ENCODE assay signal across 23 cellular contexts in genomic region chr3:185405243-185405642, GRCh38.
"Had no signal": no experiment of that assay in that cellular context is flagged by ENCODE, and none has a peak within 500 bp of the region (broad histone marks: within the 10 kb centered on the region; RNA-seq: fewer than 3 reads in every experiment).

No MANE protein-coding gene starts in this region.

- H3K4me3 ChIP-seq: cardiac muscle cell, colonic mucosa, heart left ventricle, left ventricle myocardium inferior, right lobe of liver, thyroid gland, upper lobe of left lung, vagina had no signal

- H3K9me3 Mint-ChIP-seq: activated naive CD4-positive, alpha-beta T cell treated with anti-CD3 and anti-CD28 coated beads, Interleukin-2, amount 50 U/mL, for 24 hours; activated naive CD8-positive, alpha-beta T cell treated with anti-CD3 and anti-CD28 coated beads, Interleukin-2, amount 50 U/mL, for 24 hours; activated T-helper 2 cell treated with anti-CD3 and anti-CD28 coated beads, Interferon-gamma antibody, Interleukin-2, Interleukin-4, amounts not matched to agents 10 μg/mL and 5 μg/mL and 100 μg/mL, durations not matched to agents 14 hours and 24 hours and 36 hours; T-cell had no signal

- DNase-seq: activated CD4-positive, alpha-beta T cell treated with anti-CD3 and anti-CD28 coated beads for 36 hours; activated CD4-positive, CD25-positive, alpha-beta regulatory T cell; activated CD8-positive, alpha-beta memory T cell treated with anti-CD3 and anti-CD28 coated beads, Interleukin-2, amount 10 ng/mL, durations not matched to agents 7 days and 5 days; activated CD8-positive, alpha-beta T cell treated with anti-CD3 and anti-CD28 coated beads, Interleukin-2, amount 10 ng/mL, durations not matched to agents 7 days and 5 days; activated naive CD8-positive, alpha-beta T cell treated with anti-CD3 and anti-CD28 coated beads, Interleukin-2, amount 50 U/mL, for 24 hours; activated T-cell treated with anti-CD3 and anti-CD28 coated beads, Interleukin-2, amount 50 U/mL, for 48 hours; cerebellar nuclear complex; colonic mucosa; effector memory CD4-positive, alpha-beta T cell; heart left ventricle; left ventricle myocardium inferior; nephron progenitor cell; right lobe of liver; stimulated activated CD4-positive, alpha-beta T cell treated with anti-CD3 and anti-CD28 coated beads, Interleukin-4, amount 100 ng/mL, for 1 hour; stimulated activated naive CD8-positive, alpha-beta T cell treated with anti-CD3 and anti-CD28 coated beads, Interleukin-15, Interleukin-2, amounts not matched to agents 100 U/mL and 50 U/mL, for 24 hours; T-cell; thyroid gland had no signal

- H3K27ac Mint-ChIP-seq: activated CD4-positive, alpha-beta T cell treated with anti-CD3 and anti-CD28 coated beads for 36 hours; activated CD8-positive, alpha-beta memory T cell treated with anti-CD3 and anti-CD28 coated beads, Interleukin-2, amount 10 ng/mL, durations not matched to agents 7 days and 5 days; activated CD8-positive, alpha-beta T cell treated with anti-CD3 and anti-CD28 coated beads, Interleukin-2, amount 10 ng/mL, durations not matched to agents 7 days and 5 days; activated naive CD4-positive, alpha-beta T cell treated with anti-CD3 and anti-CD28 coated beads, Interleukin-2, amount 50 U/mL, for 24 hours; activated naive CD8-positive, alpha-beta T cell treated with anti-CD3 and anti-CD28 coated beads, Interleukin-2, amount 50 U/mL, for 24 hours; activated T-helper 2 cell treated with anti-CD3 and anti-CD28 coated beads, Interferon-gamma antibody, Interleukin-2, Interleukin-4, amounts not matched to agents 10 μg/mL and 5 μg/mL and 100 μg/mL, durations not matched to agents 14 hours and 24 hours and 36 hours; nephron progenitor cell; T-cell had no signal

- H3K4me1 Mint-ChIP-seq: activated CD4-positive, alpha-beta T cell treated with anti-CD3 and anti-CD28 coated beads for 36 hours; activated CD8-positive, alpha-beta memory T cell treated with anti-CD3 and anti-CD28 coated beads, Interleukin-2, amount 10 ng/mL, durations not matched to agents 7 days and 5 days; activated naive CD4-positive, alpha-beta T cell treated with anti-CD3 and anti-CD28 coated beads, Interleukin-2, amount 50 U/mL, for 24 hours; activated naive CD8-positive, alpha-beta T cell treated with anti-CD3 and anti-CD28 coated beads, Interleukin-2, amount 50 U/mL, for 24 hours; T-cell had no signal

- H3K9me3 ChIP-seq: colonic mucosa, heart left ventricle, left ventricle myocardium inferior, neutrophil, right lobe of liver, thyroid gland, upper lobe of left lung, vagina had no signal

- H3K4me3 Mint-ChIP-seq: activated CD4-positive, alpha-beta T cell treated with anti-CD3 and anti-CD28 coated beads for 36 hours; activated CD8-positive, alpha-beta memory T cell treated with anti-CD3 and anti-CD28 coated beads, Interleukin-2, amount 10 ng/mL, durations not matched to agents 7 days and 5 days; activated CD8-positive, alpha-beta T cell treated with anti-CD3 and anti-CD28 coated beads, Interleukin-2, amount 10 ng/mL, durations not matched to agents 7 days and 5 days; activated naive CD4-positive, alpha-beta T cell treated with anti-CD3 and anti-CD28 coated beads, Interleukin-2, amount 50 U/mL, for 24 hours; activated naive CD8-positive, alpha-beta T cell treated with anti-CD3 and anti-CD28 coated beads, Interleukin-2, amount 50 U/mL, for 24 hours; nephron progenitor cell; T-cell had no signal

- H3K36me3 Mint-ChIP-seq: activated CD8-positive, alpha-beta memory T cell treated with anti-CD3 and anti-CD28 coated beads, Interleukin-2, amount 10 ng/mL, durations not matched to agents 7 days and 5 days; activated naive CD4-positive, alpha-beta T cell treated with anti-CD3 and anti-CD28 coated beads, Interleukin-2, amount 50 U/mL, for 24 hours; T-cell had no signal

- ATAC-seq: activated CD4-positive, alpha-beta T cell treated with anti-CD3 and anti-CD28 coated beads for 36 hours; activated CD8-positive, alpha-beta memory T cell treated with anti-CD3 and anti-CD28 coated beads, Interleukin-2, amount 10 ng/mL, durations not matched to agents 7 days and 5 days; activated CD8-positive, alpha-beta T cell treated with anti-CD3 and anti-CD28 coated beads, Interleukin-2, amount 10 ng/mL, durations not matched to agents 7 days and 5 days; activated naive CD8-positive, alpha-beta T cell treated with anti-CD3 and anti-CD28 coated beads, Interleukin-2, amount 50 U/mL, for 24 hours; heart left ventricle; stimulated activated naive CD8-positive, alpha-beta T cell treated with anti-CD3 and anti-CD28 coated beads, Interleukin-15, Interleukin-2, amounts not matched to agents 100 U/mL and 50 U/mL, for 24 hours; T-cell had no signal

- H3K36me3 ChIP-seq: cardiac muscle cell, colonic mucosa, heart left ventricle, left ventricle myocardium inferior, neutrophil, right lobe of liver, thyroid gland, upper lobe of left lung, vagina had no signal

- H3K27me3 ChIP-seq: cardiac muscle cell, colonic mucosa, heart left ventricle, right lobe of liver, thyroid gland, upper lobe of left lung, vagina had no signal

- H3K27ac ChIP-seq: cardiac muscle cell, colonic mucosa, heart left ventricle, left ventricle myocardium inferior, neutrophil, right lobe of liver, thyroid gland, vagina had no signal

- H3K4me1 ChIP-seq: colonic mucosa, right lobe of liver, thyroid gland had no signal
